ENCODE assay signal across 28 cellular contexts in genomic region chr1:4336507-4336906, GRCh38.
"Had no signal": no experiment of that assay in that cellular context is flagged by ENCODE, and none has a peak within 500 bp of the region (broad histone marks: within the 10 kb centered on the region; RNA-seq: fewer than 3 reads in every experiment).

No MANE protein-coding gene starts in this region.

- H3K4me3 ChIP-seq: left lung, lower lobe of right lung, ovary, right atrium auricular region, skin epidermis, stomach, testis, thyroid gland, transverse colon, upper lobe of left lung had no signal

- FAIRE-seq: islet of Langerhans, kidney had no signal

- H3K9me3 Mint-ChIP-seq: immature natural killer cell had no signal

- DNase-seq: hypothalamus; immature natural killer cell; kidney; left colon; left lung; lower lobe of right lung; mesendoderm; naive B cell; natural killer cell; nephron progenitor cell; ovary; stimulated activated CD4-positive, alpha-beta T cell treated with anti-CD3 and anti-CD28 coated beads, Interleukin-12 subunit alpha, Interleukin-12 subunit beta, amount 100 ng/mL, for 4 hours; stimulated activated CD4-positive, alpha-beta T cell treated with anti-CD3 and anti-CD28 coated beads, Interleukin-15, amount 100 ng/mL, for 24 hours; stimulated activated CD4-positive, alpha-beta T cell treated with anti-CD3 and anti-CD28 coated beads, Interleukin-2, amount 100 ng/mL, for 24 hours; stimulated activated CD4-positive, alpha-beta T cell treated with anti-CD3 and anti-CD28 coated beads, Interleukin-4, amount 100 ng/mL, for 1 hour; stimulated activated naive B cell treated with anti-CD40 and anti-IgM and Interleukin-4, amounts not matched to agents 10 μg/mL and 1 μg/mL and 100 μg/mL, for 72 hours; stimulated activated naive CD8-positive, alpha-beta T cell treated with anti-CD3 and anti-CD28 coated beads, Interleukin-15, Interleukin-2, amounts not matched to agents 100 U/mL and 50 U/mL, for 24 hours; stomach; testis; thyroid gland; transverse colon; upper lobe of left lung had no signal

- ATAC-seq: left colon; left lung; lower lobe of right lung; natural killer cell; sciatic nerve; stimulated activated naive B cell treated with anti-CD40 and anti-IgM and Interleukin-4, amounts not matched to agents 10 μg/mL and 1 μg/mL and 100 μg/mL, for 72 hours; stimulated activated naive CD8-positive, alpha-beta T cell treated with anti-CD3 and anti-CD28 coated beads, Interleukin-15, Interleukin-2, amounts not matched to agents 100 U/mL and 50 U/mL, for 24 hours had no signal

- H3K27ac Mint-ChIP-seq: mesothelial cell of epicardium; naive B cell; natural killer cell; nephron progenitor cell; progenitor cell of endocrine pancreas; stimulated activated naive B cell treated with anti-CD40 and anti-IgM and Interleukin-4, amounts not matched to agents 10 μg/mL and 1 μg/mL and 100 μg/mL, for 72 hours had no signal

- H3K36me3 Mint-ChIP-seq: immature natural killer cell; mesothelial cell of epicardium; natural killer cell; stimulated activated naive B cell treated with anti-CD40 and anti-IgM and Interleukin-4, amounts not matched to agents 10 μg/mL and 1 μg/mL and 100 μg/mL, for 72 hours had no signal

- H3K27me3 ChIP-seq: left lung, ovary, right atrium auricular region, testis, thyroid gland, transverse colon, upper lobe of left lung had no signal

- H3K36me3 ChIP-seq: left lung, lower lobe of right lung, ovary, right atrium auricular region, stomach, thyroid gland, transverse colon, upper lobe of left lung had no signal

- H3K4me3 Mint-ChIP-seq: immature natural killer cell; mesothelial cell of epicardium; naive B cell; natural killer cell; nephron progenitor cell; stimulated activated naive B cell treated with anti-CD40 and anti-IgM and Interleukin-4, amounts not matched to agents 10 μg/mL and 1 μg/mL and 100 μg/mL, for 72 hours had no signal

- H3K4me1 ChIP-seq: left lung, lower lobe of right lung, right atrium auricular region, stomach, testis, thyroid gland, transverse colon, upper lobe of left lung had no signal

- H3K27ac ChIP-seq: left lung, lower lobe of right lung, ovary, right atrium auricular region, skin epidermis, stomach, testis, thyroid gland, transverse colon, upper lobe of left lung had no signal

- H3K9me3 ChIP-seq: right atrium auricular region, testis, thyroid gland, transverse colon had no signal

- H3K4me1 Mint-ChIP-seq: immature natural killer cell; mesothelial cell of epicardium; naive B cell; natural killer cell; stimulated activated naive B cell treated with anti-CD40 and anti-IgM and Interleukin-4, amounts not matched to agents 10 μg/mL and 1 μg/mL and 100 μg/mL, for 72 hours had no signal
